In genomic region chr2:96816836-96817702, GRCh38 we compare ENCODE assay signal across 8 cellular contexts. TPM values are rescaled to one million over a fixed set of nuclear protein-coding genes. Genes with fewer than 3 reads are reported as not detected.
A peak's percentile ranks its signal among the peaks of the same experiment; 100 is the strongest.
DNase-seq lines count a peak whose midpoint lies in the region; TF ChIP-seq lines count a peak whose summit lies in the region.

No MANE protein-coding gene starts in this region.

- H3K27me3 ChIP-seq in ascending aorta (no peaks in the 10 kb centered on the region), liver (ENCODE audit: control insufficient read depth in 4 of 4, insufficient read depth in 4 of 4, low read length in 3 of 4) (no peaks in the 10 kb centered on the region), tibial nerve (no peaks in the 10 kb centered on the region)

- WGBS in liver, result 1% methylated on average over 89 of the region's 89 CpGs
- 3 to 14% methylated on average over 28 of the region's 89 CpGs for WGBS in tibial nerve, 2 donors

- no peak for TF ChIP-seq RAD21 in liver (IDR thresholded peaks at IDR 0.05)

- H3K27ac ChIP-seq in ascending aorta, result peak overlapping the region in 1 of 2 donors; percentile 46
- peak overlapping the region in 1 of 2 donors; percentile 11 for H3K27ac ChIP-seq in liver (ENCODE audit: low read depth in 1 of 2, low read length in 2 of 2)
- H3K27ac ChIP-seq in tibial nerve, result peak overlapping the region in 1 of 4 donors; percentile 92

- DNase-seq in NCI-H1417 (lab: John Stamatoyannopoulos, UW), result peak in 2 of 3 experiments; percentile 63 to 69
- no peak for DNase-seq in NCI-H1417 treated with DMSO at 0.1 percent for 48 hours (lab: John Stamatoyannopoulos, UW)
- peak; percentile 34 for DNase-seq in HuH-7 (ENCODE audit: low spot score)
- DNase-seq in ascending aorta (ENCODE audit: low spot score in 2 of 2), result no peak
- no peak for DNase-seq in tibial nerve (ENCODE audit: low spot score in 2 of 2)
- no peak for DNase-seq in DMS153 (lab: John Stamatoyannopoulos, UW)
- DNase-seq in SKM-1 (lab: John Stamatoyannopoulos, UW; ENCODE audit: unreplicated experiment), result no peak

- H3K9me3 ChIP-seq in ascending aorta, result no peaks in the 10 kb centered on the region
- no peaks in the 10 kb centered on the region for H3K9me3 ChIP-seq in liver (ENCODE audit: control insufficient read depth in 4 of 4, low read length in 3 of 4)
- H3K9me3 ChIP-seq in tibial nerve, result no peaks in the 10 kb centered on the region

- no peak for TF ChIP-seq POLR2A in tibial nerve (IDR thresholded peaks at IDR 0.05)

- H3K36me3 ChIP-seq in ascending aorta (peaks cover 0 to 2% of the 10 kb centered on the region in 2 donors), liver (ENCODE audit: control insufficient read depth in 4 of 4, insufficient read depth in 3 of 4, low read depth in 1 of 4, low read length in 3 of 4) (no peaks in the 10 kb centered on the region), tibial nerve (peaks cover 0 to 13% (median 0%) of the 10 kb centered on the region in 3 donors)

- H3K4me3 ChIP-seq in ascending aorta, result peak overlapping the region; percentile 88 to 98
- peak overlapping the region; percentile 30 to 85 (median 83) for H3K4me3 ChIP-seq in liver (ENCODE audit: low read depth in 1 of 3, low read length in 3 of 3)
- peak overlapping the region; percentile 24 to 89 (median 64) for H3K4me3 ChIP-seq in tibial nerve

- intact Hi-C loops in ascending aorta (cut with DNase I), result loop anchor here (1.0 to 10.0 kb wide), 9 partner anchors 41 to 552 kb away; partner anchors contain the start of genes ANKRD39, CIAO1, CNNM4 and KANSL3

- H3K9ac ChIP-seq in liver (ENCODE audit: low read depth in 1 of 2, low read length in 2 of 2), result peak overlapping the region in 1 of 2 donors; percentile 51

- TF ChIP-seq EP300 in tibial nerve (IDR thresholded peaks at IDR 0.05), result no peak

- TF ChIP-seq CTCF in ascending aorta (IDR thresholded peaks at IDR 0.05), result no peak
- no peak for TF ChIP-seq CTCF in liver (IDR thresholded peaks at IDR 0.05; ENCODE audit: low read depth, low read length, missing input control)
- TF ChIP-seq CTCF in tibial nerve (IDR thresholded peaks at IDR 0.05), result no peak

- H3K4me1 ChIP-seq in ascending aorta (peaks cover 12 to 40% of the 10 kb centered on the region in 2 donors), liver (ENCODE audit: control insufficient read depth in 4 of 4, insufficient read depth in 4 of 4, low read length in 3 of 4) (peaks cover 22 to 58% (median 53%) of the 10 kb centered on the region in 4 donors), tibial nerve (peaks cover 0 to 58% (median 41%) of the 10 kb centered on the region in 4 donors)

TF ChIP-seq in liver, 16 proteins besides CTCF, POLR2A, EP300 and RAD21:
- no peak for TF ChIP-seq REST (IDR thresholded peaks at IDR 0.05)

RNA-seq across cellular contexts. Expression of gene CNNM3, which starts 1.0 kb away (rescaled TPM):
- total RNA-seq in ascending aorta, result 24.5 TPM
- 10 to 100 TPM; 17.0 to 19.8 TPM for total RNA-seq in liver
- 10 to 100 TPM; 10.0 to 15.2 TPM for polyA plus RNA-seq in liver
- total RNA-seq in tibial nerve, result 10 to 100 TPM; 21.8 to 27.8 (median 22.9) TPM

RNA-seq across cellular contexts. Expression of gene ANKRD23, which starts 26.8 kb away (rescaled TPM):
- total RNA-seq in ascending aorta (4.0 TPM), liver (1 to 10 TPM; 1.4 to 4.2 TPM), tibial nerve (10 to 100 TPM in 2 of 4 donors, 1 to 10 TPM in 2; 6.1 to 23.1 (median 11.2) TPM)
- 1 to 10 TPM in 1 of 2 donors, under 1 TPM in 1; 0.82 to 2.4 TPM for polyA plus RNA-seq in liver

RNA-seq across cellular contexts. Expression of gene ANKRD39, which starts 40.7 kb away (rescaled TPM):
- total RNA-seq in ascending aorta, result 2.3 TPM
- 1 to 10 TPM; 4.7 to 9.3 TPM for total RNA-seq in liver
- 10 to 100 TPM; 12.1 to 22.7 TPM for polyA plus RNA-seq in liver
- total RNA-seq in tibial nerve, result 10 to 100 TPM; 13.8 to 23.7 (median 19.5) TPM

RNA-seq across cellular contexts. Expression of gene SEMA4C, which starts 52.8 kb away (rescaled TPM):
- total RNA-seq in ascending aorta, result 56.9 TPM
- 10 to 100 TPM; 13.3 to 23.2 TPM for total RNA-seq in liver
- 10 to 100 TPM in 1 of 2 donors, 1 to 10 TPM in 1; 3.7 to 13.0 TPM for polyA plus RNA-seq in liver
- total RNA-seq in tibial nerve, result 100 to 1,000 TPM; 120 to 181 (median 147) TPM

RNA-seq across cellular contexts. Expression of gene CNNM4, which starts 56.4 kb away (rescaled TPM):
- 2.7 TPM for total RNA-seq in ascending aorta
- 1 to 10 TPM; 1.9 to 2.2 TPM for total RNA-seq in liver
- polyA plus RNA-seq in liver, result 1 to 10 TPM in 1 of 2 donors, under 1 TPM in 1; 0.82 to 2.3 TPM
- total RNA-seq in tibial nerve, result 10 to 100 TPM in 1 of 4 donors, 1 to 10 TPM in 3; 6.3 to 10.2 (median 7.9) TPM

Comparison
In these comparisons a context has a peak if more than half of its experiments do, and no peak if none do; other contexts are left out.
1. DNase-seq: peak in NCI-H1417 (2 of 3) and HuH-7 (single experiment); none in NCI-H1417 treated with DMSO at 0.1 percent for 48 hours (single experiment), ascending aorta (0 of 2), tibial nerve (0 of 2), DMS153 (single experiment) and SKM-1 (single experiment).
2. Peak in every context shown above with its lines, with median percentiles within 50 percentile points of each other: H3K4me3 ChIP-seq.